Comparison of ENCODE assay signal across 35 cellular contexts in the genomic region with DNA sequence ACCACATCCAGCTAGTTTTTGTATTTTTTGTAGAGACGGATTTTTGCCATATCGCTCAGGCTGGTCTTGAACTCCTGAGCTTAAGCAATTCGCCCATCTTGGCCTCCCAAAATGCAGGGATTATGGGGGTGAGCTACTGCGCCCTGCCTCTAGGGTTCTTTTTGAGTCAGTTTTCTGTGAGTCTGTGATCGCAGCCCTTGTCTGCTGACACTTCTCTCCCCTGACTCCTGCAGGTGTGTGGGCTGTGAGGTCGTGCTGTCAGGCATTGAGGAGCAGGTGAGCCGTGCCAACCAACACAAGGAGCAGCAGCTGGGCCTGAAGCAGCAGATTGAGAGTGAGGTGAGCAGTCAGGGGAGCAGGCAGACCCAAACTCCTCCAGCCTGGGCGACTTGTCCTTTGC. TPM values are rescaled to one million over a fixed set of nuclear protein-coding genes. Genes with fewer than 3 reads are reported as not detected.
A peak's percentile ranks its signal among the peaks of the same experiment; 100 is the strongest.
DNase-seq lines count a peak whose midpoint lies in the region; ATAC-seq, FAIRE-seq and TF ChIP-seq lines count a peak whose summit lies in the region.
"Had no signal": no experiment of that assay in that cellular context is flagged by ENCODE, and none has a peak within 500 bp of the region (broad histone marks: within the 10 kb centered on the region; RNA-seq: fewer than 3 reads in every experiment).

No MANE protein-coding gene starts in this region.

- H3K9ac ChIP-seq in IMR-90 (ENCODE audit: low read depth, low read length) (no peak overlapping the region), astrocyte (ENCODE audit: low read length) (no peak overlapping the region), neuronal stem cell (ENCODE audit: low read depth, low read length, poor library complexity) (no peak overlapping the region)

- H2BK12ac ChIP-seq in neuronal stem cell (ENCODE audit: low read length) = no peak overlapping the region

- H2BK15ac ChIP-seq in IMR-90 (ENCODE audit: low read depth, low read length) = no peak overlapping the region
- H2BK15ac ChIP-seq in neuronal stem cell (ENCODE audit: low read length) = no peak overlapping the region

- no peak for FAIRE-seq in astrocyte (lab: Jason Lieb, UNC)
- FAIRE-seq: GM12891 had no signal

- no peak for TF ChIP-seq POLR2A in IMR-90 (IDR thresholded peaks at IDR 0.05; ENCODE audit: low read depth, low read length)
- TF ChIP-seq POLR2A in GM18505 (IDR thresholded peaks at IDR 0.05; ENCODE audit: borderline replicate concordance, extremely low read depth, insufficient read depth, insufficient read length) = no peak

- H3K4me1 ChIP-seq in IMR-90 (ENCODE audit: control insufficient read depth, insufficient read depth, low read length) = no peaks in the 10 kb centered on the region
- H3K4me1 ChIP-seq in astrocyte (ENCODE audit: insufficient read depth, low read length) = no peaks in the 10 kb centered on the region
- H3K4me1 ChIP-seq in neuronal stem cell (ENCODE audit: control insufficient read depth in 2 of 2, insufficient read depth in 1 of 2, low read depth in 1 of 2, low read length in 2 of 2) = peaks cover 0 to 3% of the 10 kb centered on the region in 2 donors
- H3K4me1 ChIP-seq: body of pancreas had no signal

- no peaks in the 10 kb centered on the region for H3K9me3 Mint-ChIP-seq in astrocyte (ENCODE audit: unreplicated experiment)
- H3K9me3 Mint-ChIP-seq: activated T-cell treated with anti-CD3 and anti-CD28 coated beads, Interleukin-2, amount 50 U/mL, for 4 hours; natural killer cell; stimulated activated effector memory CD8-positive, alpha-beta T cell treated with anti-CD3 and anti-CD28 coated beads, Interleukin-12 subunit alpha, Interleukin-12 subunit beta, amount 100 ng/mL, for 72 hours had no signal

- no peak for ATAC-seq in IMR-90 (ENCODE audit: low read depth)
- ATAC-seq in GM18505 (IDR thresholded peaks at IDR 0.05; ENCODE audit: unreplicated experiment) = no peak
- ATAC-seq in left lobe of liver = no peak
- ATAC-seq: activated T-cell treated with anti-CD3 and anti-CD28 coated beads, Interleukin-2, amount 50 U/mL, for 4 hours; body of pancreas; lower lobe of right lung; mucosa of descending colon; natural killer cell; stimulated activated effector memory CD8-positive, alpha-beta T cell treated with anti-CD3 and anti-CD28 coated beads, Interleukin-12 subunit alpha, Interleukin-12 subunit beta, amount 100 ng/mL, for 72 hours had no signal

- H2AK9ac ChIP-seq in IMR-90 (replicated peaks; ENCODE audit: low read depth, low read length, poor library complexity) = peak overlapping the region; percentile 28

- no peak overlapping the region for H2BK120ac ChIP-seq in IMR-90 (ENCODE audit: low read depth, low read length)
- H2BK120ac ChIP-seq in neuronal stem cell (ENCODE audit: low read depth, low read length) = no peak overlapping the region

- H3K27ac ChIP-seq in IMR-90 (ENCODE audit: insufficient read depth, low read length) (no peak overlapping the region), astrocyte (ENCODE audit: low read depth, low read length) (no peak overlapping the region), neuronal stem cell (replicated peaks; ENCODE audit: low read length) (no peak overlapping the region)
- H3K27ac ChIP-seq: adrenal gland, body of pancreas, C4-2B, esophagus squamous epithelium, HL-60, lower lobe of right lung, SK-N-MC, upper lobe of left lung had no signal

- H3K4me2 ChIP-seq in IMR-90 (ENCODE audit: low read depth, low read length) = no peak overlapping the region
- no peak overlapping the region for H3K4me2 ChIP-seq in astrocyte (ENCODE audit: low read length)
- H3K4me2 ChIP-seq in neuronal stem cell (ENCODE audit: insufficient read depth, low read length, poor library complexity, severe bottlenecking) = no peak overlapping the region

- 95% methylated on average over 3 of the region's 8 CpGs; no CpG with 5 or more reads in 1 of the 2 experiments for WGBS in IMR-90 (ENCODE audit: extremely low coverage in 2 of 2, insufficient read length in 1 of 2), 2 experiments
- WGBS in neuronal stem cell (ENCODE audit: extremely low coverage in 2 of 2, insufficient read length in 2 of 2, insufficient replicate concordance in 1 of 2), 2 donors = no CpG with 5 or more reads among the region's 8 CpGs

- H3K9me3 ChIP-seq in IMR-90 (ENCODE audit: control insufficient read depth, insufficient read depth, low read length) (no peaks in the 10 kb centered on the region), astrocyte (ENCODE audit: insufficient read depth, low read depth, low read length) (no peaks in the 10 kb centered on the region), neuronal stem cell (replicated peaks in 1 of 2; ENCODE audit: control insufficient read depth in 2 of 2, insufficient read depth in 1 of 2, low read depth in 1 of 2, low read length in 2 of 2) (no peaks in the 10 kb centered on the region)
- H3K9me3 ChIP-seq: adrenal gland, body of pancreas, esophagus squamous epithelium, lower lobe of right lung, mucosa of descending colon, upper lobe of left lung had no signal

- H3K4ac ChIP-seq in IMR-90 (ENCODE audit: low read depth, low read length) = no peak overlapping the region
- H3K4ac ChIP-seq in neuronal stem cell (ENCODE audit: low read length) = no peak overlapping the region

- H2BK5ac ChIP-seq in IMR-90 (ENCODE audit: low read depth, low read length, poor library complexity, severe bottlenecking) = no peak overlapping the region
- H2BK5ac ChIP-seq in neuronal stem cell (ENCODE audit: low read length) = no peak overlapping the region

- H2AK5ac ChIP-seq in IMR-90 (ENCODE audit: low read depth, low read length) (no peak overlapping the region), neuronal stem cell (ENCODE audit: low read depth, low read length) (no peak overlapping the region)

- H3K14ac ChIP-seq in IMR-90 (replicated peaks; ENCODE audit: low read depth, low read length) (no peak overlapping the region), neuronal stem cell (ENCODE audit: low read length) (no peak overlapping the region)

- H2AFZ ChIP-seq in IMR-90 (replicated peaks; ENCODE audit: low read length, poor library complexity) = no peak overlapping the region
- no peak overlapping the region for H2AFZ ChIP-seq in astrocyte (ENCODE audit: low read depth, low read length)
- H2AFZ ChIP-seq in neuronal stem cell (ENCODE audit: low read length) = no peak overlapping the region

- H3K9me1 ChIP-seq in IMR-90 (ENCODE audit: insufficient read depth, low read length) = peaks cover 2% of the 10 kb centered on the region; the same call in 1 of the 2 replicates

- H3K36me3 Mint-ChIP-seq in astrocyte (ENCODE audit: low read depth, unreplicated experiment) = peaks cover 23% of the 10 kb centered on the region
- H3K36me3 Mint-ChIP-seq: natural killer cell had no signal

- H3K4me1 Mint-ChIP-seq in astrocyte (ENCODE audit: low read depth, unreplicated experiment) = peaks cover 5% of the 10 kb centered on the region
- H3K4me1 Mint-ChIP-seq: stimulated activated effector memory CD8-positive, alpha-beta T cell treated with anti-CD3 and anti-CD28 coated beads, Interleukin-12 subunit alpha, Interleukin-12 subunit beta, amount 100 ng/mL, for 72 hours had no signal

- H3K36me3 ChIP-seq in IMR-90 (ENCODE audit: control insufficient read depth, insufficient read depth, low read length) (peaks cover 46% of the 10 kb centered on the region), astrocyte (ENCODE audit: insufficient read depth, low read length) (peaks cover 38% of the 10 kb centered on the region), neuronal stem cell (replicated peaks in 1 of 2; ENCODE audit: control insufficient read depth in 2 of 2, insufficient read depth in 2 of 2, low read length in 2 of 2) (peaks cover 29 to 64% of the 10 kb centered on the region in 2 donors)

- H4K91ac ChIP-seq in IMR-90 (ENCODE audit: insufficient read depth, low read depth, low read length) (no peak overlapping the region), neuronal stem cell (ENCODE audit: low read depth, low read length, poor library complexity) (no peak overlapping the region)

- intact Hi-C loops in IMR-90 (cut with micrococcal nuclease) = no loop called here

- peaks cover 17 to 27% of the 10 kb centered on the region in 2 experiments for H3K79me1 ChIP-seq in IMR-90 (ENCODE audit: low read depth in 1 of 2, low read length in 2 of 2)
- peaks cover 2% of the 10 kb centered on the region for H3K79me1 ChIP-seq in neuronal stem cell (ENCODE audit: low read depth, low read length)

- H3K27me3 Mint-ChIP-seq in astrocyte (ENCODE audit: low read depth, unreplicated experiment) = no peaks in the 10 kb centered on the region

- BruUV-seq in IMR-90 (replicated peaks; lab: Mats Ljungman, UMichigan) = no TSS peak

- no peak overlapping the region for H3K18ac ChIP-seq in IMR-90 (ENCODE audit: low read depth, low read length)
- H3K18ac ChIP-seq in neuronal stem cell (ENCODE audit: low read length) = no peak overlapping the region

- no peak overlapping the region for H2BK20ac ChIP-seq in IMR-90 (ENCODE audit: low read depth, low read length)

- peak; percentile 22; the same call in 1 of the 3 replicates for TF ChIP-seq CTCF in GM12872 (IDR thresholded peaks at IDR 0.05; ENCODE audit: insufficient read depth, low read depth, low read length)
- TF ChIP-seq CTCF in IMR-90 (conservative IDR thresholded peaks at IDR 0.05; ENCODE audit: low read depth, low read length) = no peak
- TF ChIP-seq CTCF in astrocyte (IDR thresholded peaks at IDR 0.05; ENCODE audit: insufficient read depth, low read depth, low read length) = no peak

- H3K23ac ChIP-seq in IMR-90 (ENCODE audit: low read depth, low read length) = no peak overlapping the region
- no peak overlapping the region for H3K23ac ChIP-seq in neuronal stem cell (ENCODE audit: low read depth, low read length, poor library complexity)

- POLR2A ChIA-PET in IMR-90 (lab: Charles Lee; ENCODE audit: unreplicated experiment) = interaction anchor here (0.8 kb wide), 1 partner anchor 22 kb away, joined by 3 read pairs; a partner anchor contains a TSS

- H4K8ac ChIP-seq in IMR-90 (ENCODE audit: low read depth in 2 of 2, low read length in 2 of 2) (no peak overlapping the region), neuronal stem cell (ENCODE audit: low read depth, low read length) (peak overlapping the region; percentile 25)

- dilution Hi-C loops in IMR-90 (cut with HindIII; ENCODE audit: low sequenced_read_pairs, unreplicated experiment) = no loop called here

- H3K79me2 ChIP-seq in astrocyte (ENCODE audit: insufficient read depth, low read length) = peaks cover 6% of the 10 kb centered on the region

- H3K27me3 ChIP-seq in IMR-90 (ENCODE audit: control insufficient read depth, insufficient read depth, low read length) (no peaks in the 10 kb centered on the region), astrocyte (ENCODE audit: insufficient read depth, low read length) (no peaks in the 10 kb centered on the region), neuronal stem cell (ENCODE audit: control insufficient read depth in 3 of 3, insufficient read depth in 3 of 3, low read depth in 1 of 3, low read length in 3 of 3) (no peaks in the 10 kb centered on the region)
- H3K27me3 ChIP-seq: adrenal gland, body of pancreas, dorsolateral prefrontal cortex, esophagus squamous epithelium, upper lobe of left lung had no signal

- H4K5ac ChIP-seq in IMR-90 (ENCODE audit: low read depth, low read length) = no peak overlapping the region

- H3K4me3 ChIP-seq in IMR-90 (ENCODE audit: insufficient read depth, low read depth, low read length) (no peak overlapping the region), astrocyte (ENCODE audit: insufficient read depth, low read depth, low read length) (no peak overlapping the region), neuronal stem cell (ENCODE audit: low read length in 2 of 2) (no peak overlapping the region)
- H3K4me3 ChIP-seq: adrenal gland, body of pancreas, dorsolateral prefrontal cortex, esophagus squamous epithelium, lower lobe of right lung, mucosa of descending colon, SK-N-MC, upper lobe of left lung had no signal

- in situ Hi-C loops in IMR-90 (cut with MboI; ENCODE audit: low sequenced_read_pairs) = no loop called here

- no peaks in the 10 kb centered on the region for H4K20me1 ChIP-seq in IMR-90 (ENCODE audit: insufficient read depth, low read length)
- peaks cover 11% of the 10 kb centered on the region for H4K20me1 ChIP-seq in astrocyte (ENCODE audit: insufficient read depth, low read length)

- no peak overlapping the region for H3K56ac ChIP-seq in IMR-90 (ENCODE audit: extremely low read depth, insufficient read depth, low read length)

- no peak for TF ChIP-seq RAD21 in IMR-90 (IDR thresholded peaks at IDR 0.05; ENCODE audit: low read length)

- DNase-seq in IMR-90 (no peak), astrocyte (ENCODE audit: low read depth) (no peak), neuronal stem cell (ENCODE audit: low spot score) (no peak), OCI-M2 (lab: John Stamatoyannopoulos, UW; ENCODE audit: unreplicated experiment) (no peak), left lobe of liver (ENCODE audit: low spot score) (no peak)
- DNase-seq: activated CD4-positive, CD25-positive, alpha-beta regulatory T cell; activated naive CD4-positive, alpha-beta T cell; activated T-cell treated with anti-CD3 and anti-CD28 coated beads, Interleukin-2, amount 50 U/mL, for 4 hours; adrenal gland; body of pancreas; COR-L47; dorsolateral prefrontal cortex; esophagus squamous epithelium; foreskin melanocyte; HCEC 1CT; kidney glomerular epithelial cell; lower lobe of right lung; mucosa of descending colon; natural killer cell; NCI-H1436; NCI-H2107; NCI-H446; NCI-H82; OCI-M1; T-helper 1 cell; upper lobe of left lung had no signal

- CTCF ChIA-PET in IMR-90 (lab: Yijun Ruan, JAX) = no interaction called here

- peak overlapping the region; percentile 11 for H3K4me3 Mint-ChIP-seq in astrocyte (ENCODE audit: unreplicated experiment)
- H3K4me3 Mint-ChIP-seq: activated T-cell treated with anti-CD3 and anti-CD28 coated beads, Interleukin-2, amount 50 U/mL, for 4 hours; natural killer cell; stimulated activated effector memory CD8-positive, alpha-beta T cell treated with anti-CD3 and anti-CD28 coated beads, Interleukin-12 subunit alpha, Interleukin-12 subunit beta, amount 100 ng/mL, for 72 hours had no signal

- no peak overlapping the region for H3K27ac Mint-ChIP-seq in astrocyte (ENCODE audit: unreplicated experiment)
- H3K27ac Mint-ChIP-seq: natural killer cell had no signal

RNA-seq across cellular contexts. Expression of a gene that starts 6.3 kb away (rescaled TPM):
- 51.4 and 58.8 TPM in 2 replicates for total RNA-seq in IMR-90 (2012; rRNA removed)
- polyA plus RNA-seq in IMR-90 (2012; rRNA removed) = 135 and 138 TPM in 2 replicates
- polyA plus RNA-seq in IMR-90 (2012; cell fraction: cytosol; rRNA removed) = 142 and 155 TPM in 2 replicates
- 205 and 256 TPM in 2 replicates for polyA plus RNA-seq in IMR-90 (2012; cell fraction: nucleus; rRNA removed; ENCODE audit: low replicate concordance)
- 47.3 and 51.5 TPM in 2 replicates for total RNA-seq in astrocyte
- 24.4 TPM for polyA plus RNA-seq in neuronal stem cell (2013, experiment 1 of 2)
- polyA plus RNA-seq in neuronal stem cell (2013, experiment 2 of 2) = 23.7 TPM
- total RNA-seq in left lobe of liver = 31.1 TPM

RNA-seq across cellular contexts. Expression of a gene that starts 22.8 kb away (rescaled TPM):
- total RNA-seq in IMR-90 (2012; rRNA removed) (236 and 244 TPM in 2 replicates), astrocyte (302 and 316 TPM in 2 replicates), left lobe of liver (133 TPM)
- polyA plus RNA-seq in IMR-90 (2012; rRNA removed) = 359 and 403 TPM in 2 replicates
- 225 and 535 TPM in 2 replicates for polyA plus RNA-seq in IMR-90 (2012; cell fraction: cytosol; rRNA removed)
- 257 and 322 TPM in 2 replicates for polyA plus RNA-seq in IMR-90 (2012; cell fraction: nucleus; rRNA removed; ENCODE audit: low replicate concordance)
- 158 TPM for polyA plus RNA-seq in neuronal stem cell (2013, experiment 1 of 2)
- 152 TPM for polyA plus RNA-seq in neuronal stem cell (2013, experiment 2 of 2)

RNA-seq across cellular contexts. Expression of a gene that starts 29.6 kb away (rescaled TPM):
- total RNA-seq in IMR-90 (2012; rRNA removed) = under 0.01 and 0.18 TPM in 2 replicates
- polyA plus RNA-seq in IMR-90 (2012; rRNA removed) = 5.4 and 6.8 TPM in 2 replicates
- 4.1 and 11.4 TPM in 2 replicates for polyA plus RNA-seq in IMR-90 (2012; cell fraction: cytosol; rRNA removed)
- polyA plus RNA-seq in IMR-90 (2012; cell fraction: nucleus; rRNA removed; ENCODE audit: low replicate concordance) = 10.0 and 16.9 TPM in 2 replicates
- total RNA-seq in astrocyte = 3.1 and 3.6 TPM in 2 replicates
- 30.7 TPM for polyA plus RNA-seq in neuronal stem cell (2013, experiment 1 of 2)
- polyA plus RNA-seq in neuronal stem cell (2013, experiment 2 of 2) = 30.4 TPM
- not detected for total RNA-seq in left lobe of liver
- total RNA-seq: body of pancreas, natural killer cell, omental fat pad, pulmonary artery endothelial cell had no signal

RNA-seq across cellular contexts. Expression of a gene that starts 36.0 kb away (rescaled TPM):
- total RNA-seq in IMR-90 (2012; rRNA removed) (11.4 and 17.2 TPM in 2 replicates), astrocyte (504 and 510 TPM in 2 replicates), left lobe of liver (406 TPM)
- polyA plus RNA-seq in IMR-90 (2012; rRNA removed) = 275 and 288 TPM in 2 replicates
- 442 and 548 TPM in 2 replicates for polyA plus RNA-seq in IMR-90 (2012; cell fraction: cytosol; rRNA removed)
- polyA plus RNA-seq in IMR-90 (2012; cell fraction: nucleus; rRNA removed; ENCODE audit: low replicate concordance) = 174 and 202 TPM in 2 replicates
- 2,422 TPM for polyA plus RNA-seq in neuronal stem cell (2013, experiment 1 of 2)
- polyA plus RNA-seq in neuronal stem cell (2013, experiment 2 of 2) = 2,254 TPM

RNA-seq across cellular contexts. Expression of a gene that starts 41.0 kb away (rescaled TPM):
- 16.3 and 17.5 TPM in 2 replicates for total RNA-seq in IMR-90 (2012; rRNA removed)
- 53.7 and 55.6 TPM in 2 replicates for polyA plus RNA-seq in IMR-90 (2012; rRNA removed)
- 23.1 and 32.3 TPM in 2 replicates for polyA plus RNA-seq in IMR-90 (2012; cell fraction: cytosol; rRNA removed)
- polyA plus RNA-seq in IMR-90 (2012; cell fraction: nucleus; rRNA removed; ENCODE audit: low replicate concordance) = 169 and 187 TPM in 2 replicates
- 48.9 and 50.6 TPM in 2 replicates for total RNA-seq in astrocyte
- 57.1 TPM for polyA plus RNA-seq in neuronal stem cell (2013, experiment 1 of 2)
- polyA plus RNA-seq in neuronal stem cell (2013, experiment 2 of 2) = 53.1 TPM
- total RNA-seq in left lobe of liver = 20.3 TPM
